In the genomic region with DNA sequence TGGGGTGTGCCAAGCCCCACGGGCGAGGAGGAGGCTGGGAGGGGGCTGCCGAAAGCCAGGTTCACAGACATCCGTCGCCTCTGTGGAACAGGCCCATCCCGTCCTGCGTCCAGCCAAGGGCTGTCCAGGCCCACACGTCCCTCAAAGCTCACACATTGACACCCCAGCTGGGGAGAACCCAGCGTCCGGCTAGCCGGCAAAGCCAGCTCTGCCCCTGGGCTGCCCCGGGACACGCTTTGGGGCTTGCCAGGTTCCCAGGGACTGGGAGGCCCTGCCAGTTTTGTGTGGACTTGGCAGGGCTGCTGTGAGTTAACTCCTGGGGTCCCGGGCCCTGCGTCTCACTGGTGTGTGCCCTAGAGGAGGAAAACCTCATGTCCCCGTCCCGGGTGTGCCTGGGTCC, we compare ENCODE assay signal across 17 cellular contexts.
"Had no signal": no experiment of that assay in that cellular context is flagged by ENCODE, and none has a peak within 500 bp of the region (broad histone marks: within the 10 kb centered on the region; RNA-seq: fewer than 3 reads in every experiment).

No MANE protein-coding gene starts in this region.

- H3K27ac ChIP-seq: adrenal gland, suprapubic skin, upper lobe of right lung had no signal

- ATAC-seq: activated CD8-positive, alpha-beta T cell treated with anti-CD3 and anti-CD28 coated beads for 36 hours; natural killer cell treated with Interleukin-12 subunit alpha and Interleukin-12 subunit beta and Interleukin-15 and Interleukin-18, amount 100 ng/mL, for 72 hours; upper lobe of right lung; WTC11 had no signal

- DNase-seq: activated CD4-positive, alpha-beta T cell treated with anti-CD3 and anti-CD28 coated beads for 4 hours; activated CD8-positive, alpha-beta T cell treated with anti-CD3 and anti-CD28 coated beads for 36 hours; activated effector memory CD4-positive, alpha-beta T cell treated with anti-CD3 and anti-CD28 coated beads, Interleukin-2, amount 50 U/mL, for 16 hours; activated T-cell treated with anti-CD3 and anti-CD28 coated beads, Interleukin-2, amount 50 U/mL, for 48 hours; adrenal gland; cerebellar nuclear complex; endodermal cell; immature natural killer cell; mesendoderm; occipital lobe; stimulated activated CD4-positive, alpha-beta T cell treated with anti-CD3 and anti-CD28 coated beads, Interleukin-4, amount 100 ng/mL, for 4 hours; stimulated activated CD8-positive, alpha-beta memory T cell treated with anti-CD3 and anti-CD28 coated beads, Interleukin-4, amount 100 ng/mL, for 48 hours; stimulated activated naive CD4-positive, alpha-beta T cell treated with Interleukin-2 at 50 U/mL for 16 hours; upper lobe of right lung had no signal
